1 cellular context compared by ENCODE assay signal in the genomic region with DNA sequence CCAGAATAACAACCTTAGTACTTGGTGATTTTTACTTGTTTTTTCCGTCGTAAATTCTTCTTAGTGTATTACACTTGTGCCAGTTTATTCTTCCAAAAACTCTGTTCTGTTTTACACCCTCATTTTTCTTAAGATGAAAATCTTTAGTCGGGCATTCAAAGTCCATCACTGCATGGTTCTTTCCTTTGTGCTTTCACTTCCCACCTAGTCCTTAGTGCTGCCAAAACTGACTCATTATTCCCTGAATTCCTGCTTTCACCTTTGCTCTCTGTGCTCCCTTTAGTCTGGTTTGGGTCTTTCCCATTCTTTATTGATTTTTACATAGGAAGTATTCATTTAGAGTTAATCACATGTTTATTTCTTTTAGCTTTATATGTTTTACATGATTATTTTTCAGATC.
TF ChIP-seq lines count a peak whose summit lies in the region.

No MANE protein-coding gene starts in this region.

TF ChIP-seq in endothelial cell of umbilical vein, 7 proteins besides CTCF, POLR2A, EP300 and RAD21:
- TF ChIP-seq POLR2AphosphoS5 (IDR thresholded peaks at IDR 0.05; ENCODE audit: insufficient read depth, low read depth, low read length) (no peak), FOS (IDR thresholded peaks at IDR 0.05; ENCODE audit: borderline replicate concordance, insufficient read depth, low read length) (no peak), MYC (IDR thresholded peaks at IDR 0.05; ENCODE audit: low read depth, low read length) (no peak), JUN (IDR thresholded peaks at IDR 0.05; ENCODE audit: borderline replicate concordance, insufficient read depth, insufficient read length, low read depth) (no peak), EZH2 (IDR thresholded peaks at IDR 0.05; ENCODE audit: borderline replicate concordance, low read depth, low read length, severe bottlenecking) (no peak), GATA2 (IDR thresholded peaks at IDR 0.05; ENCODE audit: insufficient read depth, insufficient read length, low read depth, low read length) (no peak)
- TF ChIP-seq, protein P1, sequence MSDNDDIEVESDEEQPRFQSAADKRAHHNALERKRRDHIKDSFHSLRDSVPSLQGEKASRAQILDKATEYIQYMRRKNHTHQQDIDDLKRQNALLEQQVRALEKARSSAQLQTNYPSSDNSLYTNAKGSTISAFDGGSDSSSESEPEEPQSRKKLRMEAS (IDR thresholded peaks at IDR 0.05; ENCODE audit: insufficient read depth, insufficient read length), result no peak
